ENCODE assay signal across 9 cellular contexts in genomic region chr19:48933382-48933932, GRCh38. TPM values are rescaled to one million over a fixed set of nuclear protein-coding genes. Genes with fewer than 3 reads are reported as not detected.
DNase-seq lines count a peak whose midpoint lies in the region; ATAC-seq and TF ChIP-seq lines count a peak whose summit lies in the region.
"Had no signal": no experiment of that assay in that cellular context is flagged by ENCODE, and none has a peak within 500 bp of the region (broad histone marks: within the 10 kb centered on the region; RNA-seq: fewer than 3 reads in every experiment).

TSS of gene DHDH (plus strand) at chr19:48933699. CDS start at chr19:48933722, 23 bp downstream.

- peaks cover 2% of the 10 kb centered on the region for H3K9me3 Mint-ChIP-seq in nephron

- H3K9me3 ChIP-seq in Peyer's patch, result no peaks in the 10 kb centered on the region

- peak within 1 kb of the TSS; percentile 29 to 44 (median 41) for H3K27ac Mint-ChIP-seq in nephron

- H3K4me1 Mint-ChIP-seq in nephron, result peaks cover 16% of the 10 kb centered on the region

- no peaks in the 10 kb centered on the region for H3K36me3 ChIP-seq in Peyer's patch

- in situ Hi-C loops in KBM-7 (cut with MboI; ENCODE audit: low pct_unique_long_range_greater_than_20kb, low sequenced_read_pairs), result no loop called here

- ATAC-seq in GM19395 (IDR thresholded peaks at IDR 0.05; ENCODE audit: unreplicated experiment), result no peak

- no peak for TF ChIP-seq CTCF in Peyer's patch (IDR thresholded peaks at IDR 0.05)
- no peak for TF ChIP-seq CTCF in fibroblast of the aortic adventitia (IDR thresholded peaks at IDR 0.05; ENCODE audit: insufficient read depth, low read length)
- TF ChIP-seq CTCF in nephron (IDR thresholded peaks at IDR 0.05; ENCODE audit: unreplicated experiment in 3 of 3), result no peak

- DNase-seq in GDM1 (lab: John Stamatoyannopoulos, UW) (peak; percentile 39), KBM-7 (peak; percentile 75), Peyer's patch (peak; percentile 77 to 96 (median 94)), fibroblast of the aortic adventitia (ENCODE audit: low read depth) (peak; percentile 30)
- DNase-seq in activated T-helper 1 cell treated with anti-CD3 and anti-CD28 coated beads, Interleukin-2, amount 50 U/mL, for 16 hours (ENCODE audit: low read depth in 1 of 2, low spot score in 1 of 2), result peak; percentile 75 to 78
- peak; percentile 81 to 89 (median 85) for DNase-seq in stimulated activated naive CD4-positive, alpha-beta T cell (lab: John Stamatoyannopoulos, UW)

- H3K4me3 ChIP-seq in Peyer's patch, result peak within 1 kb of the TSS; percentile 32 to 60 (median 48)
- H3K4me3 ChIP-seq in fibroblast of the aortic adventitia (ENCODE audit: low read depth, low read length), result peak within 1 kb of the TSS; percentile 66

- H3K4me1 ChIP-seq in Peyer's patch, result peaks cover 0 to 5% (median 2%) of the 10 kb centered on the region in 4 donors

- no peaks in the 10 kb centered on the region for H3K27me3 ChIP-seq in Peyer's patch

- no peaks in the 10 kb centered on the region for H3K36me3 Mint-ChIP-seq in nephron (ENCODE audit: low read depth)

- H3K27ac ChIP-seq in Peyer's patch, result peak within 1 kb of the TSS in 3 of 4 donors; percentile 39 to 79 (median 42)

- TF ChIP-seq POLR2A in Peyer's patch (IDR thresholded peaks at IDR 0.05), result peak; percentile 59 to 88

- H3K4me3 Mint-ChIP-seq in nephron, result peak within 1 kb of the TSS; percentile 79 to 92 (median 85)

- H3K27me3 Mint-ChIP-seq in nephron (ENCODE audit: low read depth), result peaks cover 26% of the 10 kb centered on the region

RNA-seq across cellular contexts. Expression of gene DHDH, which starts in this region (rescaled TPM):
- total RNA-seq in Peyer's patch (10 to 100 TPM in 3 of 4 donors, not detected in 1; 14.6 to 55.5 (median 45.9) TPM), fibroblast of the aortic adventitia (ENCODE audit: low replicate concordance) (not detected in 2 replicates)
- total RNA-seq: pulmonary artery endothelial cell had no signal

Comparison
In these comparisons a context has a peak if more than half of its experiments do, and no peak if none do; other contexts are left out.
1. Peak in DNase-seq and H3K4me3 ChIP-seq in fibroblast of the aortic adventitia; RNA of the gene not detected or under 1 TPM.
2. DNase-seq: peak in every context shown above with its lines; median percentile 94 in Peyer's patch; 85 in stimulated activated naive CD4-positive, alpha-beta T cell; 76 in activated T-helper 1 cell treated with anti-CD3 and anti-CD28 coated beads, Interleukin-2, amount 50 U/mL, for 16 hours; 75 in KBM-7; 39 in GDM1; 30 in fibroblast of the aortic adventitia.